ENCODE assay signal across 17 cellular contexts in genomic region chr10:117807441-117807840, GRCh38.
DNase-seq lines count a peak whose midpoint lies in the region; ATAC-seq and TF ChIP-seq lines count a peak whose summit lies in the region.
"Had no signal": no experiment of that assay in that cellular context is flagged by ENCODE, and none has a peak within 500 bp of the region (broad histone marks: within the 10 kb centered on the region; RNA-seq: fewer than 3 reads in every experiment).

No MANE protein-coding gene starts in this region.

- no peaks in the 10 kb centered on the region for H3K9me3 ChIP-seq in HEK293 (ENCODE audit: control insufficient read depth, insufficient read depth, low read depth, low read length)
- no peaks in the 10 kb centered on the region for H3K9me3 ChIP-seq in thyroid gland

- intact Hi-C loops in thyroid gland (cut with DNase I): no loop called here
- intact Hi-C loops in Right ventricle myocardium superior (cut with DNase I): no loop called here

- POLR2A ChIA-PET in HEK293 (lab: Yijun Ruan, JAX): no interaction called here

- no peak for TF ChIP-seq POLR2A in thyroid gland (IDR thresholded peaks at IDR 0.05)

- H3K27me3 ChIP-seq in thyroid gland: no peaks in the 10 kb centered on the region

- DNase-seq in NCI-H69 (lab: John Stamatoyannopoulos, UW) (peak; percentile 11), left kidney (ENCODE audit: low read depth, low spot score) (peak; percentile 57), thyroid gland (no peak), NOMO-1 (lab: John Stamatoyannopoulos, UW; ENCODE audit: unreplicated experiment in 2 of 2) (no peak), Right ventricle myocardium superior (no peak)
- DNase-seq: C1 segment of cervical spinal cord; Calu3; CD4-positive, alpha-beta memory T cell; COR-L47; DMS53; DMS79 treated with DMSO at 0.1 percent for 48 hours; GF-D8; H9; HFFc6 had no signal

- H3K27ac ChIP-seq in HEK293 (ENCODE audit: extremely low read depth, low read depth, low read length): no peak overlapping the region
- no peak overlapping the region for H3K27ac ChIP-seq in thyroid gland

- no peaks in the 10 kb centered on the region for H3K4me1 ChIP-seq in HEK293 (ENCODE audit: control insufficient read depth, insufficient read depth, low read length)
- no peaks in the 10 kb centered on the region for H3K4me1 ChIP-seq in thyroid gland

- ATAC-seq in Right ventricle myocardium superior (ENCODE audit: poor library complexity): no peak
- ATAC-seq: GM23338, HCT116 had no signal

- CTCF ChIA-PET in HEK293 (lab: Yijun Ruan, JAX): no interaction called here

- H3K4me3 ChIP-seq in HEK293 (ENCODE audit: low read depth, low read length) (no peak overlapping the region), thyroid gland (replicated peaks in 1 of 3) (no peak overlapping the region)
- H3K4me3 ChIP-seq: GM23338 had no signal

- TF ChIP-seq CTCF in HEK293 (tag by site-specific recombination; IDR thresholded peaks at IDR 0.05): no peak
- no peak for TF ChIP-seq CTCF in thyroid gland (IDR thresholded peaks at IDR 0.05)

- H3K36me3 ChIP-seq in HEK293 (ENCODE audit: control insufficient read depth in 2 of 2, insufficient read depth in 1 of 2, low read length in 2 of 2): no peaks in the 10 kb centered on the region
- no peaks in the 10 kb centered on the region for H3K36me3 ChIP-seq in thyroid gland

- 67 to 80% methylated on average over 4 of the region's 4 CpGs for WGBS in thyroid gland, 2 donors

TF ChIP-seq in HEK293, 187 proteins besides CTCF, POLR2A, EP300 and RAD21:
- TF ChIP-seq, protein P1, sequence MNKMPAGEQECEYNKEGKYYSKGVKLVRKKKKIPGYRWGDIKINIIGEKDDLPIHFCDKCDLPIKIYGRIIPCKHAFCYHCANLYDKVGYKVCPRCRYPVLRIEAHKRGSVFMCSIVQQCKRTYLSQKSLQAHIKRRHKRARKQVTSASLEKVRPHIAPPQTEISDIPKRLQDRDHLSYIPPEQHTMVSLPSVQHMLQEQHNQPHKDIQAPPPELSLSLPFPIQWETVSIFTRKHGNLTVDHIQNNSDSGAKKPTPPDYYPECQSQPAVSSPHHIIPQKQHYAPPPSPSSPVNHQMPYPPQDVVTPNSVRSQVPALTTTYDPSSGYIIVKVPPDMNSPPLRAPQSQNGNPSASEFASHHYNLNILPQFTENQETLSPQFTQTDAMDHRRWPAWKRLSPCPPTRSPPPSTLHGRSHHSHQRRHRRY (tag by site-specific recombination; IDR thresholded peaks at IDR 0.05): no peak
- peak; percentile 64; the same call in 1 of the 2 replicates for TF ChIP-seq ZBTB49 (tag by site-specific recombination; IDR thresholded peaks at IDR 0.05; ENCODE audit: low read depth)

Comparison
In these comparisons a context has a peak if more than half of its experiments do, and no peak if none do; other contexts are left out.
1. DNase-seq: peak in NCI-H69 (single experiment) and left kidney (single experiment); none in thyroid gland (0 of 2), NOMO-1 (0 of 2) and Right ventricle myocardium superior (single experiment).